In genomic region chr16:30380072-30380471, GRCh38 we compare ENCODE assay signal across 20 cellular contexts. TPM values are rescaled to one million over a fixed set of nuclear protein-coding genes. Genes with fewer than 3 reads are reported as not detected.
A peak's percentile ranks its signal among the peaks of the same experiment; 100 is the strongest.
DNase-seq lines count a peak whose midpoint lies in the region; ATAC-seq and TF ChIP-seq lines count a peak whose summit lies in the region.
"Had no signal": no experiment of that assay in that cellular context is flagged by ENCODE, and none has a peak within 500 bp of the region (broad histone marks: within the 10 kb centered on the region; RNA-seq: fewer than 3 reads in every experiment).

No MANE protein-coding gene starts in this region.

- no peak overlapping the region for H3K9ac ChIP-seq in KMS-11

- H3K27me3 Mint-ChIP-seq in activated CD4-positive, alpha-beta T cell treated with anti-CD3 and anti-CD28 coated beads for 36 hours = no peaks in the 10 kb centered on the region
- peaks cover 3% of the 10 kb centered on the region for H3K27me3 Mint-ChIP-seq in activated naive CD8-positive, alpha-beta T cell treated with anti-CD3 and anti-CD28 coated beads for 36 hours
- peaks cover 2% of the 10 kb centered on the region for H3K27me3 Mint-ChIP-seq in neural crest cell (ENCODE audit: low read depth)

- no peaks in the 10 kb centered on the region for H3K36me3 ChIP-seq in KMS-11 (ENCODE audit: insufficient read depth)
- H3K36me3 ChIP-seq: heart left ventricle, thyroid gland had no signal

- H4K20me1 ChIP-seq in KMS-11 (ENCODE audit: insufficient read depth) = no peaks in the 10 kb centered on the region

- no peak overlapping the region for H3K27ac ChIP-seq in KMS-11
- H3K27ac ChIP-seq: A549, WERI-Rb-1 had no signal

- intact Hi-C loops in activated CD4-positive, alpha-beta T cell treated with anti-CD3 and anti-CD28 coated beads for 36 hours (cut with DNase I, micrococcal nuclease) = no loop called here

- H3K9me3 Mint-ChIP-seq in activated CD4-positive, alpha-beta T cell treated with anti-CD3 and anti-CD28 coated beads for 36 hours (ENCODE audit: low read depth) = no peaks in the 10 kb centered on the region
- H3K9me3 Mint-ChIP-seq in activated naive CD8-positive, alpha-beta T cell treated with anti-CD3 and anti-CD28 coated beads for 36 hours = no peaks in the 10 kb centered on the region
- H3K9me3 Mint-ChIP-seq in neural crest cell = no peaks in the 10 kb centered on the region

- peak overlapping the region; percentile 97; the same call in 1 of the 2 replicates for H3K4me2 ChIP-seq in KMS-11

- TF ChIP-seq CTCF in KMS-11 (conservative IDR thresholded peaks at IDR 0.05; ENCODE audit: low read depth, low read length) (no peak), neural crest cell (conservative IDR thresholded peaks at IDR 0.05) (no peak)

- no peak overlapping the region for H2AFZ ChIP-seq in KMS-11 (ENCODE audit: low read depth)

- H3K4me1 ChIP-seq in KMS-11 (ENCODE audit: low read depth, poor library complexity, severe bottlenecking) = peaks cover 10% of the 10 kb centered on the region

- H3K4me3 Mint-ChIP-seq in activated CD4-positive, alpha-beta T cell treated with anti-CD3 and anti-CD28 coated beads for 36 hours = peak overlapping the region; percentile 99
- peak overlapping the region; percentile 96 for H3K4me3 Mint-ChIP-seq in activated naive CD8-positive, alpha-beta T cell treated with anti-CD3 and anti-CD28 coated beads for 36 hours
- H3K4me3 Mint-ChIP-seq in neural crest cell = peak overlapping the region; percentile 99

- DNase-seq in activated CD4-positive, alpha-beta T cell treated with anti-CD3 and anti-CD28 coated beads for 36 hours = no peak
- no peak for DNase-seq in activated CD4-positive, alpha-beta T cell treated with anti-CD3 and anti-CD28 coated beads for 4 hours
- DNase-seq in activated naive CD8-positive, alpha-beta T cell treated with anti-CD3 and anti-CD28 coated beads for 36 hours = no peak
- DNase-seq in neural crest cell (ENCODE audit: low read depth, low spot score) = no peak
- no peak for DNase-seq in hypothalamus (lab: John Stamatoyannopoulos, UW)
- DNase-seq in SW 1271 (lab: John Stamatoyannopoulos, UW) = no peak
- DNase-seq in dermis blood vessel endothelial cell = no peak
- DNase-seq: activated gamma-delta T cell, caudate nucleus, DMS 273 treated with DMSO at 0.1 percent for 48 hours, erythroblast, NCI-H1436 treated with DMSO at 0.1 percent for 48 hours, NCI-H526, SHP77 treated with DMSO at 0.1 percent for 48 hours, small intestine, thyroid gland, WERI-Rb-1 had no signal

- H3K36me3 Mint-ChIP-seq in activated CD4-positive, alpha-beta T cell treated with anti-CD3 and anti-CD28 coated beads for 36 hours (ENCODE audit: low read depth) = peaks cover 30% of the 10 kb centered on the region
- H3K36me3 Mint-ChIP-seq in activated naive CD8-positive, alpha-beta T cell treated with anti-CD3 and anti-CD28 coated beads for 36 hours = peaks cover 42% of the 10 kb centered on the region
- peaks cover 3% of the 10 kb centered on the region for H3K36me3 Mint-ChIP-seq in neural crest cell (ENCODE audit: low read depth)

- H3K79me2 ChIP-seq in KMS-11 (ENCODE audit: insufficient read depth, low read depth) = 0 out of 2 replicates have a peak, but pooled peaks cover 4% of the 10 kb centered on the region

- peak overlapping the region; percentile 99 for H3K27ac Mint-ChIP-seq in activated CD4-positive, alpha-beta T cell treated with anti-CD3 and anti-CD28 coated beads for 36 hours
- H3K27ac Mint-ChIP-seq in activated naive CD8-positive, alpha-beta T cell treated with anti-CD3 and anti-CD28 coated beads for 36 hours = peak overlapping the region; percentile 100
- H3K27ac Mint-ChIP-seq in neural crest cell (ENCODE audit: unreplicated experiment) = no peak overlapping the region

- no peaks in the 10 kb centered on the region for H3K27me3 ChIP-seq in KMS-11 (ENCODE audit: insufficient read depth, low read depth)
- H3K27me3 ChIP-seq: heart left ventricle, thyroid gland had no signal

- peaks cover 49% of the 10 kb centered on the region for H3K4me1 Mint-ChIP-seq in activated CD4-positive, alpha-beta T cell treated with anti-CD3 and anti-CD28 coated beads for 36 hours
- peaks cover 47% of the 10 kb centered on the region for H3K4me1 Mint-ChIP-seq in activated naive CD8-positive, alpha-beta T cell treated with anti-CD3 and anti-CD28 coated beads for 36 hours
- peaks cover 42% of the 10 kb centered on the region for H3K4me1 Mint-ChIP-seq in neural crest cell

- CTCF ChIA-PET in activated CD4-positive, alpha-beta T cell treated with anti-CD3 and anti-CD28 coated beads for 36 hours (lab: Charles Lee) = interaction anchor here (1.3 kb wide), 1 partner anchor 218 kb away, joined by 4 read pairs; no protein-coding TSS in a partner anchor

- POLR2A ChIA-PET in activated CD4-positive, alpha-beta T cell treated with anti-CD3 and anti-CD28 coated beads for 36 hours (lab: Charles Lee) = no interaction called here

- no peak for ATAC-seq in activated CD4-positive, alpha-beta T cell treated with anti-CD3 and anti-CD28 coated beads for 36 hours
- ATAC-seq: A549, heart left ventricle had no signal

- H3K4me3 ChIP-seq in KMS-11 (IDR thresholded peaks at IDR 0.05; ENCODE audit: insufficient read depth, low read depth, low read length) = no peak overlapping the region
- H3K4me3 ChIP-seq: A549, thyroid gland had no signal

RNA-seq across cellular contexts. Expression of gene SEPTIN1, which starts 2.3 kb away (rescaled TPM):
- 100 to 1,000 TPM; 155 to 159 TPM for total RNA-seq in activated CD4-positive, alpha-beta T cell treated with anti-CD3 and anti-CD28 coated beads for 36 hours
- 100 to 1,000 TPM; 162 to 163 TPM for total RNA-seq in activated naive CD8-positive, alpha-beta T cell treated with anti-CD3 and anti-CD28 coated beads for 36 hours
- total RNA-seq in neural crest cell (2.3 and 2.9 TPM in 2 replicates), dermis blood vessel endothelial cell (not detected in 2 replicates)

RNA-seq across cellular contexts. Expression of gene MYL11, which starts 5.5 kb away (rescaled TPM):
- total RNA-seq in activated CD4-positive, alpha-beta T cell treated with anti-CD3 and anti-CD28 coated beads for 36 hours = 1 to 10 TPM in 1 of 2 experiments, under 1 TPM in 1; 0.69 to 1.6 TPM
- total RNA-seq in activated naive CD8-positive, alpha-beta T cell treated with anti-CD3 and anti-CD28 coated beads for 36 hours = 1 to 10 TPM; 1.2 to 1.5 TPM
- not detected in 2 replicates for total RNA-seq in neural crest cell
- not detected in 2 replicates for total RNA-seq in dermis blood vessel endothelial cell
- total RNA-seq: heart left ventricle, thyroid gland had no signal

RNA-seq across cellular contexts. Expression of gene TBC1D10B, which starts 9.8 kb away (rescaled TPM):
- 10 to 100 TPM; 38.1 to 43.4 TPM for total RNA-seq in activated CD4-positive, alpha-beta T cell treated with anti-CD3 and anti-CD28 coated beads for 36 hours
- 10 to 100 TPM; 43.2 to 45.7 TPM for total RNA-seq in activated naive CD8-positive, alpha-beta T cell treated with anti-CD3 and anti-CD28 coated beads for 36 hours
- total RNA-seq in neural crest cell = 39.7 and 45.6 TPM in 2 replicates
- 37.4 and 57.4 TPM in 2 replicates for total RNA-seq in dermis blood vessel endothelial cell

RNA-seq across cellular contexts. Expression of gene ZNF48, which starts 15.1 kb away (rescaled TPM):
- total RNA-seq in activated CD4-positive, alpha-beta T cell treated with anti-CD3 and anti-CD28 coated beads for 36 hours = 10 to 100 TPM; 10.6 to 11.0 TPM
- 10 to 100 TPM in 1 of 2 experiments, 1 to 10 TPM in 1; 9.5 to 10.2 TPM for total RNA-seq in activated naive CD8-positive, alpha-beta T cell treated with anti-CD3 and anti-CD28 coated beads for 36 hours
- total RNA-seq in neural crest cell (59.9 and 60.9 TPM in 2 replicates), dermis blood vessel endothelial cell (16.5 and 20.1 TPM in 2 replicates)

RNA-seq across cellular contexts. Expression of gene CD2BP2, which starts 25.0 kb away (rescaled TPM):
- 10 to 100 TPM; 42.3 to 51.8 TPM for total RNA-seq in activated CD4-positive, alpha-beta T cell treated with anti-CD3 and anti-CD28 coated beads for 36 hours
- total RNA-seq in activated naive CD8-positive, alpha-beta T cell treated with anti-CD3 and anti-CD28 coated beads for 36 hours = 10 to 100 TPM; 60.7 to 66.8 TPM
- 74.8 and 85.2 TPM in 2 replicates for total RNA-seq in neural crest cell
- 44.4 and 50.4 TPM in 2 replicates for total RNA-seq in dermis blood vessel endothelial cell

Comparison
In these comparisons a context has a peak if more than half of its experiments do, and no peak if none do; other contexts are left out.
1. RNA of gene SEPTIN1, which starts 2.3 kb away (total RNA-seq): 162 to 163 TPM in activated naive CD8-positive, alpha-beta T cell treated with anti-CD3 and anti-CD28 coated beads for 36 hours and 155 to 159 TPM in activated CD4-positive, alpha-beta T cell treated with anti-CD3 and anti-CD28 coated beads for 36 hours; 2.3 to 2.9 TPM in neural crest cell and not detected in dermis blood vessel endothelial cell; every median in the first group is over 10 times any median in the second.
2. Peak in every context shown above with its lines, with median percentiles within 50 percentile points of each other: H3K4me3 Mint-ChIP-seq.